In genomic region chr10:44970812-44971395, GRCh38 we compare ENCODE assay signal across 17 cellular contexts. TPM values are rescaled to one million over a fixed set of nuclear protein-coding genes. Genes with fewer than 3 reads are reported as not detected.
"Had no signal": no experiment of that assay in that cellular context is flagged by ENCODE, and none has a peak within 500 bp of the region (broad histone marks: within the 10 kb centered on the region; RNA-seq: fewer than 3 reads in every experiment).

No MANE protein-coding gene starts in this region.

- DNase-seq: activated CD4-positive, alpha-beta T cell treated with anti-CD3 and anti-CD28 coated beads, Interleukin-2, amount 10 ng/mL, durations not matched to agents 7 days and 5 days; activated CD8-positive, alpha-beta memory T cell treated with anti-CD3 and anti-CD28 coated beads, Interleukin-2, amount 50 U/mL, for 48 hours; activated gamma-delta T cell; activated T-cell treated with anti-CD3 and anti-CD28 coated beads, Interleukin-2, amount 50 U/mL, for 72 hours; heart right ventricle; naive thymus-derived CD4-positive, alpha-beta T cell; nucleus accumbens; right cardiac atrium; stomach; testis had no signal

- H3K27me3 Mint-ChIP-seq: naive thymus-derived CD4-positive, alpha-beta T cell; progenitor cell of endocrine pancreas had no signal

- H3K4me3 Mint-ChIP-seq: activated CD4-positive, alpha-beta T cell treated with anti-CD3 and anti-CD28 coated beads, Interleukin-2, amount 10 ng/mL, durations not matched to agents 7 days and 5 days; activated T-cell treated with anti-CD3 and anti-CD28 coated beads, Interleukin-2, amount 50 U/mL, for 72 hours; naive thymus-derived CD4-positive, alpha-beta T cell had no signal

- ATAC-seq: activated naive CD4-positive, alpha-beta T cell treated with anti-CD3 and anti-CD28 coated beads, Interleukin-2, amount 50 U/mL, for 72 hours; activated T-cell treated with anti-CD3 and anti-CD28 coated beads, Interleukin-2, amount 50 U/mL, for 72 hours; gastroesophageal sphincter; heart right ventricle; left colon; naive thymus-derived CD4-positive, alpha-beta T cell; right cardiac atrium had no signal

- H3K36me3 Mint-ChIP-seq: activated naive CD4-positive, alpha-beta T cell treated with anti-CD3 and anti-CD28 coated beads, Interleukin-2, amount 50 U/mL, for 72 hours had no signal

- H3K27ac Mint-ChIP-seq: activated CD4-positive, alpha-beta T cell treated with anti-CD3 and anti-CD28 coated beads, Interleukin-2, amount 10 ng/mL, durations not matched to agents 7 days and 5 days; activated naive CD4-positive, alpha-beta T cell treated with anti-CD3 and anti-CD28 coated beads, Interleukin-2, amount 50 U/mL, for 72 hours; activated T-cell treated with anti-CD3 and anti-CD28 coated beads, Interleukin-2, amount 50 U/mL, for 72 hours; naive thymus-derived CD4-positive, alpha-beta T cell; progenitor cell of endocrine pancreas had no signal

- H3K9me3 Mint-ChIP-seq: activated CD4-positive, alpha-beta T cell treated with anti-CD3 and anti-CD28 coated beads, Interleukin-2, amount 10 ng/mL, durations not matched to agents 7 days and 5 days; activated naive CD4-positive, alpha-beta T cell treated with anti-CD3 and anti-CD28 coated beads, Interleukin-2, amount 50 U/mL, for 72 hours; activated T-cell treated with anti-CD3 and anti-CD28 coated beads, Interleukin-2, amount 50 U/mL, for 72 hours had no signal

RNA-seq across cellular contexts. Expression of gene TMEM72, which starts 59.8 kb away (rescaled TPM):
- total RNA-seq: activated CD4-positive, alpha-beta T cell treated with anti-CD3 and anti-CD28 coated beads, Interleukin-2, amount 10 ng/mL, durations not matched to agents 7 days and 5 days; activated naive CD4-positive, alpha-beta T cell treated with anti-CD3 and anti-CD28 coated beads, Interleukin-2, amount 50 U/mL, for 72 hours; activated T-cell treated with anti-CD3 and anti-CD28 coated beads, Interleukin-2, amount 50 U/mL, for 72 hours; cardiac septum; lung microvascular endothelial cell; naive thymus-derived CD4-positive, alpha-beta T cell; ureter had no signal
